1 cellular context compared by ENCODE assay signal in the genomic region with DNA sequence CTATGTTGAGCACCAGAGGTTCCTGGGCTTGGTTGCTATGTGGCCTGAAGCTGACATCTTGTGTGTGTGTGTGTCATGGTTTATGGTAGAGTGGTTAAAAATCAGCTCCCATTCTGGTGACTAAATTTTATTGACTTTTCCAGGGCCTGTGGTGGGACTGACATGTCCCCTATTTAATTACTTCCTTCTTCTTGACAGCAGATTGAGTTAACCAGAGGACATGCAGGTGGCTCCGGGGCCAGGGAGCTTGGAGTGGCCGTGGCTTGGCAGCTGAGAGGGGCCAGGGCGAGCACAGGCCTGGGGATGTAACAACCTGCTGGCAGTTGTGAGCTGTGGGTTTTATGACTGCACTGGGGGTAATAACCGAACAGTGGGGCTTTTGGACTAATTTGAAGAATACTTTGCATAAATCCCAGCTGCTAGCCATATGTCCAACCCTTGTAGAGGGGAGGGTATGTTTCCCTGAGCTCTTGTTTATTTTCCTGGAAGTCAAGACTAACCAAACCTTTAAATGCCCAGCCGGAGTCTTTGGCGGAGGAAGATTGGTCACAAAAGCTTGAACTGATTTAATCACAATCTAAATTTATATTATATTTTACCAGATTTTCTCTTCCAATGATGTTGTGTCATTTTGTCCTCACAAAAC.
TF ChIP-seq lines count a peak whose summit lies in the region.

No MANE protein-coding gene starts in this region.

TF ChIP-seq in IMR-90, 13 proteins besides CTCF, POLR2A, EP300 and RAD21 (continued from another document):
- no peak for TF ChIP-seq FOS (IDR thresholded peaks at IDR 0.05; ENCODE audit: low read depth, low read length)
- TF ChIP-seq MAFK (IDR thresholded peaks at IDR 0.05; ENCODE audit: low read depth, low read length): no peak
- TF ChIP-seq CHD1 (IDR thresholded peaks at IDR 0.05; ENCODE audit: low read depth, low read length): no peak
- TF ChIP-seq, protein P1, sequence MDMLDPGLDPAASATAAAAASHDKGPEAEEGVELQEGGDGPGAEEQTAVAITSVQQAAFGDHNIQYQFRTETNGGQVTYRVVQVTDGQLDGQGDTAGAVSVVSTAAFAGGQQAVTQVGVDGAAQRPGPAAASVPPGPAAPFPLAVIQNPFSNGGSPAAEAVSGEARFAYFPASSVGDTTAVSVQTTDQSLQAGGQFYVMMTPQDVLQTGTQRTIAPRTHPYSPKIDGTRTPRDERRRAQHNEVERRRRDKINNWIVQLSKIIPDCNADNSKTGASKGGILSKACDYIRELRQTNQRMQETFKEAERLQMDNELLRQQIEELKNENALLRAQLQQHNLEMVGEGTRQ (IDR thresholded peaks at IDR 0.05; ENCODE audit: low read depth, low read length): no peak
- no peak for TF ChIP-seq MAZ (IDR thresholded peaks at IDR 0.05; ENCODE audit: borderline replicate concordance, low read depth, low read length)
- TF ChIP-seq SMC3 (IDR thresholded peaks at IDR 0.05; ENCODE audit: low read depth, low read length): no peak
- no peak for TF ChIP-seq RCOR1 (IDR thresholded peaks at IDR 0.05; ENCODE audit: insufficient replicate concordance, low read length)
- TF ChIP-seq MXI1 (IDR thresholded peaks at IDR 0.05; ENCODE audit: borderline replicate concordance, low read depth, low read length): no peak
- no peak for TF ChIP-seq BHLHE40 (IDR thresholded peaks at IDR 0.05; ENCODE audit: low read depth, low read length)
- no peak for TF ChIP-seq RFX5 (IDR thresholded peaks at IDR 0.05; ENCODE audit: low read depth, low read length)
